19 cellular contexts compared by ENCODE assay signal in genomic region chr17:77884967-77885641, GRCh38.
DNase-seq lines count a peak whose midpoint lies in the region; ATAC-seq lines count a peak whose summit lies in the region.
"Had no signal": no experiment of that assay in that cellular context is flagged by ENCODE, and none has a peak within 500 bp of the region (broad histone marks: within the 10 kb centered on the region; RNA-seq: fewer than 3 reads in every experiment).

No MANE protein-coding gene starts in this region.

- H3K36me3 ChIP-seq in Karpas-422 (ENCODE audit: insufficient read depth, low read length): no peaks in the 10 kb centered on the region
- H3K36me3 ChIP-seq: gastroesophageal sphincter, HAP-1 had no signal

- H3K79me2 ChIP-seq in Karpas-422 (ENCODE audit: low read length): no peaks in the 10 kb centered on the region

- H4K20me1 ChIP-seq in Karpas-422 (ENCODE audit: insufficient read depth, low read depth, low read length): no peaks in the 10 kb centered on the region; the same call in 1 of the 2 replicates

- peak overlapping the region; percentile 45; the same call in 1 of the 2 replicates for H3K4me3 ChIP-seq in Karpas-422 (ENCODE audit: low read length)
- H3K4me3 ChIP-seq: gastroesophageal sphincter, HAP-1 had no signal

- H3K9me3 ChIP-seq in Karpas-422 (ENCODE audit: low read length): no peaks in the 10 kb centered on the region
- H3K9me3 ChIP-seq: gastroesophageal sphincter, HAP-1 had no signal

- H3K27me3 Mint-ChIP-seq in natural killer cell treated with Interleukin-12 subunit alpha and Interleukin-12 subunit beta and Interleukin-15 and Interleukin-18, amount 100 ng/mL, for 72 hours: peaks cover 0 to 2% of the 10 kb centered on the region in 2 donors

- H3K4me3 Mint-ChIP-seq in natural killer cell treated with Interleukin-12 subunit alpha and Interleukin-12 subunit beta and Interleukin-15 and Interleukin-18, amount 100 ng/mL, for 72 hours: no peak overlapping the region
- H3K4me3 Mint-ChIP-seq: activated naive CD4-positive, alpha-beta T cell treated with anti-CD3 and anti-CD28 coated beads, Interleukin-2, amount 10 ng/mL, durations not matched to agents 7 days and 5 days had no signal

- H2AFZ ChIP-seq in Karpas-422 (ENCODE audit: low read length): no peak overlapping the region

- peaks cover 59% of the 10 kb centered on the region for H3K4me1 ChIP-seq in Karpas-422 (ENCODE audit: low read length)

- H3K4me2 ChIP-seq in Karpas-422 (ENCODE audit: low read depth, low read length, poor library complexity, severe bottlenecking): peak overlapping the region; percentile 59

- no peak overlapping the region for H3K27ac ChIP-seq in Karpas-422 (ENCODE audit: low read length)
- H3K27ac ChIP-seq: gastroesophageal sphincter had no signal

- no peaks in the 10 kb centered on the region for H3K36me3 Mint-ChIP-seq in natural killer cell treated with Interleukin-12 subunit alpha and Interleukin-12 subunit beta and Interleukin-15 and Interleukin-18, amount 100 ng/mL, for 72 hours
- H3K36me3 Mint-ChIP-seq: activated naive CD4-positive, alpha-beta T cell treated with anti-CD3 and anti-CD28 coated beads, Interleukin-2, amount 10 ng/mL, durations not matched to agents 7 days and 5 days had no signal

- peak overlapping the region; percentile 61 to 71 for H3K27ac Mint-ChIP-seq in natural killer cell treated with Interleukin-12 subunit alpha and Interleukin-12 subunit beta and Interleukin-15 and Interleukin-18, amount 100 ng/mL, for 72 hours

- no peaks in the 10 kb centered on the region; the same call in 1 of the 2 replicates for H3K27me3 ChIP-seq in Karpas-422 (ENCODE audit: low read length)
- H3K27me3 ChIP-seq: gastroesophageal sphincter had no signal

- 0 out of 2 replicates have a peak overlapping the region, but pooled peaks have one; percentile 28 for H3K9ac ChIP-seq in Karpas-422 (ENCODE audit: low read length)

- no peaks in the 10 kb centered on the region for H3K9me2 ChIP-seq in Karpas-422 (replicated peaks; ENCODE audit: insufficient read depth, low read length)

- ATAC-seq in natural killer cell treated with Interleukin-12 subunit alpha and Interleukin-12 subunit beta and Interleukin-15 and Interleukin-18, amount 100 ng/mL, for 72 hours: no peak
- ATAC-seq in HG02759 (IDR thresholded peaks at IDR 0.05; ENCODE audit: unreplicated experiment): no peak
- ATAC-seq: gastroesophageal sphincter; SK-N-SH treated with all-trans-retinoic acid at 6 μM for 48 hours; stimulated activated naive CD8-positive, alpha-beta T cell treated with anti-CD3 and anti-CD28 coated beads, Interleukin-15, Interleukin-2, amounts not matched to agents 100 U/mL and 50 U/mL, for 24 hours had no signal

- peaks cover 63 to 72% of the 10 kb centered on the region in 2 donors for H3K4me1 Mint-ChIP-seq in natural killer cell treated with Interleukin-12 subunit alpha and Interleukin-12 subunit beta and Interleukin-15 and Interleukin-18, amount 100 ng/mL, for 72 hours (ENCODE audit: low read depth in 2 of 2)

- H3K9me3 Mint-ChIP-seq in natural killer cell treated with Interleukin-12 subunit alpha and Interleukin-12 subunit beta and Interleukin-15 and Interleukin-18, amount 100 ng/mL, for 72 hours: no peaks in the 10 kb centered on the region
- H3K9me3 Mint-ChIP-seq: activated naive CD4-positive, alpha-beta T cell treated with anti-CD3 and anti-CD28 coated beads, Interleukin-2, amount 10 ng/mL, durations not matched to agents 7 days and 5 days had no signal

- DNase-seq in NCI-H524 (lab: John Stamatoyannopoulos, UW): peak; percentile 36 to 68
- no peak for DNase-seq in NCI-H524 treated with DMSO at 0.1 percent for 48 hours (lab: John Stamatoyannopoulos, UW)
- DNase-seq in Karpas-422: no peak
- DNase-seq in SHP77 (lab: John Stamatoyannopoulos, UW): peak; percentile 88 to 91
- DNase-seq in natural killer cell treated with Interleukin-12 subunit alpha and Interleukin-12 subunit beta and Interleukin-15 and Interleukin-18, amount 100 ng/mL, for 72 hours (ENCODE audit: low spot score): no peak
- no peak for DNase-seq in hypothalamus (lab: John Stamatoyannopoulos, UW)
- no peak for DNase-seq in AG08395 (ENCODE audit: low spot score)
- DNase-seq: ACHN; activated CD8-positive, alpha-beta memory T cell treated with anti-CD3 and anti-CD28 coated beads, Interleukin-2, amount 50 U/mL, for 4 hours; activated naive CD4-positive, alpha-beta T cell treated with anti-CD3 and anti-CD28 coated beads, Interleukin-2, amount 10 ng/mL, durations not matched to agents 7 days and 5 days; central memory CD4-positive, alpha-beta T cell; KBM-7; mesendoderm; occipital lobe; stimulated activated naive CD8-positive, alpha-beta T cell treated with anti-CD3 and anti-CD28 coated beads, Interleukin-15, Interleukin-2, amounts not matched to agents 100 U/mL and 50 U/mL, for 24 hours had no signal

Comparison
In these comparisons a context has a peak if more than half of its experiments do, and no peak if none do; other contexts are left out.
1. DNase-seq: peak in NCI-H524 (2 of 2) and SHP77 (2 of 2); none in NCI-H524 treated with DMSO at 0.1 percent for 48 hours (single experiment), Karpas-422 (single experiment), natural killer cell treated with Interleukin-12 subunit alpha and Interleukin-12 subunit beta and Interleukin-15 and Interleukin-18, amount 100 ng/mL, for 72 hours (single experiment), hypothalamus (0 of 51) and AG08395 (single experiment).